1 cellular context compared by ENCODE assay signal in the genomic region with DNA sequence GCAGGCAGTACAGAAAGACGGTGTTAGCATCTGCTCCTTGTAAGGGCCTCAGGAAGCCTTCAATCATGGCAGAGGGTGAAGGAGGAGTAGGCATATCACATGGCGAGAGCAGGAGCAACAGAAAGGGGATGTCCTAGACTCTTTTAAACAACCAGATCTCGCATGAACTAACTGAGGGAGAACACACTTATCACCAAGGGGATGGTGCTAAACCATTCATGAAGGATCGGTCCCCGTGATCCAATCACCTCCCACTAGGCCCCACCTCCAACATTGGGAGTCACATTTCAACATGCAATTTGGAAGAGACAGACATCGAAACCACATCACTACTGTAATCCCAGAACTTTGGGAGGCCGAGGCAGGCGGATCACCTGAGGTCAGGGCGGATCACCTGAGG.
TF ChIP-seq lines count a peak whose summit lies in the region.

No MANE protein-coding gene starts in this region.

TF ChIP-seq in SK-N-SH treated with all-trans-retinoic acid at 6 μM for 48 hours, 23 proteins besides CTCF, POLR2A, EP300 and RAD21 (continued from another document):
- TF ChIP-seq, protein P1, sequence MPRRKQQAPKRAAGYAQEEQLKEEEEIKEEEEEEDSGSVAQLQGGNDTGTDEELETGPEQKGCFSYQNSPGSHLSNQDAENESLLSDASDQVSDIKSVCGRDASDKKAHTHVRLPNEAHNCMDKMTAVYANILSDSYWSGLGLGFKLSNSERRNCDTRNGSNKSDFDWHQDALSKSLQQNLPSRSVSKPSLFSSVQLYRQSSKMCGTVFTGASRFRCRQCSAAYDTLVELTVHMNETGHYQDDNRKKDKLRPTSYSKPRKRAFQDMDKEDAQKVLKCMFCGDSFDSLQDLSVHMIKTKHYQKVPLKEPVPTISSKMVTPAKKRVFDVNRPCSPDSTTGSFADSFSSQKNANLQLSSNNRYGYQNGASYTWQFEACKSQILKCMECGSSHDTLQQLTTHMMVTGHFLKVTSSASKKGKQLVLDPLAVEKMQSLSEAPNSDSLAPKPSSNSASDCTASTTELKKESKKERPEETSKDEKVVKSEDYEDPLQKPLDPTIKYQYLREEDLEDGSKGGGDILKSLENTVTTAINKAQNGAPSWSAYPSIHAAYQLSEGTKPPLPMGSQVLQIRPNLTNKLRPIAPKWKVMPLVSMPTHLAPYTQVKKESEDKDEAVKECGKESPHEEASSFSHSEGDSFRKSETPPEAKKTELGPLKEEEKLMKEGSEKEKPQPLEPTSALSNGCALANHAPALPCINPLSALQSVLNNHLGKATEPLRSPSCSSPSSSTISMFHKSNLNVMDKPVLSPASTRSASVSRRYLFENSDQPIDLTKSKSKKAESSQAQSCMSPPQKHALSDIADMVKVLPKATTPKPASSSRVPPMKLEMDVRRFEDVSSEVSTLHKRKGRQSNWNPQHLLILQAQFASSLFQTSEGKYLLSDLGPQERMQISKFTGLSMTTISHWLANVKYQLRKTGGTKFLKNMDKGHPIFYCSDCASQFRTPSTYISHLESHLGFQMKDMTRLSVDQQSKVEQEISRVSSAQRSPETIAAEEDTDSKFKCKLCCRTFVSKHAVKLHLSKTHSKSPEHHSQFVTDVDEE (CRISPR knock-in tag; IDR thresholded peaks at IDR 0.05): no peak
- TF ChIP-seq ZNF8 (CRISPR knock-in tag; IDR thresholded peaks at IDR 0.05) (no peak), PPARA (CRISPR knock-in tag; IDR thresholded peaks at IDR 0.05; ENCODE audit: borderline replicate concordance) (no peak)
